In the genomic region with DNA sequence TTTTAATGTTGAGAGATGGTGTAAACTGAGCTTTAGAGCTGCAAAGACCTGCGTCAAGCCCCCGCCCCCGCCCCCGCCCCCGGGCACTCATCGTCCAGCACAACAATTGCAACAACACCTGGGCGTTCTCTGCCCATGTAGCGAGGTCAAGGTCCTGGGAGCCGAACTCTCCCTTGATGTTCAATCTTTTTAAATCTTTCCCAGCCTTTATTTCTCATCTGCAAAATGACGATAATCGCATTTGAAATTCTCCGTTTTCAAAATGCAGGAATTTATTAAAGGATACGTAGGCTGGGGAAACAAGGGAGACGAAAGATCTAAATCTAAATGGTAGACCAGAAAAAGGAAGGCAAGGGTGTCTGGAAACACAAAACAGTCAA, we compare ENCODE assay signal across 8 cellular contexts. TPM values are rescaled to one million over a fixed set of nuclear protein-coding genes. Genes with fewer than 3 reads are reported as not detected.
DNase-seq lines count a peak whose midpoint lies in the region; ATAC-seq, FAIRE-seq and TF ChIP-seq lines count a peak whose summit lies in the region.

No MANE protein-coding gene starts in this region.

- TF ChIP-seq RAD21 in HepG2 (CRISPR knock-in tag; IDR thresholded peaks at IDR 0.05), result 0 out of 2 replicates have a peak, but pooled peaks have one; percentile 19

- TF ChIP-seq CTCF in AG10803 (conservative IDR thresholded peaks at IDR 0.05; ENCODE audit: low read length) (no peak), mammary epithelial cell (conservative IDR thresholded peaks at IDR 0.05 in 1 of 2, IDR thresholded peaks at IDR 0.05 in 1 of 2; ENCODE audit: extremely low read depth in 1 of 2, insufficient read depth in 1 of 2, low read depth in 1 of 2, low read length in 2 of 2) (no peak), HepG2 (CRISPR knock-in tag; IDR thresholded peaks at IDR 0.05) (no peak), upper lobe of left lung (IDR thresholded peaks at IDR 0.05) (no peak)

- CTCF ChIA-PET in mammary epithelial cell (lab: Charles Lee; ENCODE audit: low non-redundant PET), result interaction anchor here (0.8 kb wide), 1 partner anchor 195 kb away, joined by 3 read pairs; no protein-coding TSS in a partner anchor
- CTCF ChIA-PET in HepG2 (lab: Yijun Ruan, JAX; ENCODE audit: low intra/inter-chr PET ratio, low total read pairs), result no interaction called here

- H4K20me1 ChIP-seq in mammary epithelial cell (ENCODE audit: insufficient read depth, low read length) (peaks cover 14% of the 10 kb centered on the region), HepG2 (ENCODE audit: insufficient read depth, low read length) (peaks cover 32% of the 10 kb centered on the region)

- dilution Hi-C loops in mammary epithelial cell (cut with HindIII; ENCODE audit: low sequenced_read_pairs), result no loop called here

- H3K36me3 ChIP-seq in mammary epithelial cell (ENCODE audit: insufficient read depth, low read length), result peaks cover 12% of the 10 kb centered on the region
- H3K36me3 ChIP-seq in HepG2 (replicated peaks in 1 of 2; ENCODE audit: control insufficient read depth in 1 of 2, insufficient read depth in 2 of 2, low read length in 2 of 2), result peaks cover 0 to 13% of the 10 kb centered on the region in 2 experiments; a peak in 2 of 5 replicates
- peaks cover 0 to 9% (median 1%) of the 10 kb centered on the region in 4 donors for H3K36me3 ChIP-seq in upper lobe of left lung

- peak overlapping the region; percentile 94 for H3K9ac ChIP-seq in mammary epithelial cell (ENCODE audit: insufficient read depth, low read length)
- H3K9ac ChIP-seq in HepG2 (ENCODE audit: insufficient read depth, low read depth, low read length), result peak overlapping the region; percentile 90

- H3K27me3 ChIP-seq in mammary epithelial cell (ENCODE audit: insufficient read depth, low read length) (no peaks in the 10 kb centered on the region), HepG2 (ENCODE audit: control insufficient read depth in 1 of 2, insufficient read depth in 2 of 2, low read length in 2 of 2) (peaks cover 0 to 5% of the 10 kb centered on the region in 2 experiments; a peak in 1 of 5 replicates), upper lobe of left lung (no peaks in the 10 kb centered on the region)

- BruUV-seq in mammary epithelial cell (replicated peaks; lab: Mats Ljungman, UMichigan) (TSS peak; percentile 75), HepG2 (replicated peaks; lab: Mats Ljungman, UMichigan) (TSS peak; percentile 84)

- TF ChIP-seq EP300 in HepG2 (IDR thresholded peaks at IDR 0.05; ENCODE audit: low read depth in 2 of 2, low read length in 2 of 2) (no peak), HepG2 (CRISPR knock-in tag; IDR thresholded peaks at IDR 0.05; ENCODE audit: borderline replicate concordance) (no peak), upper lobe of left lung (IDR thresholded peaks at IDR 0.05) (no peak)

- peaks cover 6% of the 10 kb centered on the region for H3K9me3 ChIP-seq in mammary epithelial cell (replicated peaks; ENCODE audit: insufficient read depth, low read length)
- no peaks in the 10 kb centered on the region for H3K9me3 ChIP-seq in HepG2 (ENCODE audit: low read length)
- no peaks in the 10 kb centered on the region for H3K9me3 ChIP-seq in upper lobe of left lung

- POLR2A ChIA-PET in HepG2 (lab: Yijun Ruan, JAX), result interaction anchor here (0.6 to 1.9 kb wide), 13 partner anchors 9 to 214 kb away, joined by 3 to 13 read pairs (median 4); a partner anchor contains a TSS

- H3K27ac ChIP-seq in mammary epithelial cell (ENCODE audit: insufficient read depth, low read depth, low read length) (peak overlapping the region; percentile 98), HepG2 (ENCODE audit: extremely low read length, insufficient read depth, low read length) (peak overlapping the region; percentile 94), upper lobe of left lung (peak overlapping the region; percentile 78 to 91 (median 84))

- peak overlapping the region; percentile 75 for H3K4me2 ChIP-seq in mammary epithelial cell (ENCODE audit: insufficient read depth, low read depth, low read length)
- peak overlapping the region; percentile 91 for H3K4me2 ChIP-seq in HepG2 (ENCODE audit: low read depth, low read length)

- ATAC-seq in GM18519 (IDR thresholded peaks at IDR 0.05; ENCODE audit: low FRiP score, unreplicated experiment) (peak; percentile 0), HepG2 (peak; percentile 41), upper lobe of left lung (ENCODE audit: low FRiP score in 2 of 2) (peak; percentile 25 to 60)

- intact Hi-C loops in mammary epithelial cell (cut with micrococcal nuclease), result loop anchor here (1.0 to 5.0 kb wide), 5 partner anchors 39 to 215 kb away; a partner anchor contains a TSS
- intact Hi-C loops in HepG2 (cut with micrococcal nuclease; ENCODE audit: unreplicated experiment), result loop anchor here (2.0 to 5.0 kb wide), 5 partner anchors 52 to 215 kb away; a partner anchor contains a TSS

- TF ChIP-seq POLR2A in HepG2 (IDR thresholded peaks at IDR 0.05; ENCODE audit: insufficient read depth in 1 of 2, low read depth in 2 of 2, low read length in 2 of 2), result no peak; a peak in 1 of 4 replicates
- TF ChIP-seq POLR2A in upper lobe of left lung (IDR thresholded peaks at IDR 0.05), result peak in 2 of 4 donors; percentile 17 to 18

- WGBS in mammary epithelial cell (ENCODE audit: low coverage, missing lambda C conversion rate), result 8% methylated on average over 7 of the region's 14 CpGs
- WGBS in HepG2 (ENCODE audit: low lambda C conversion rate), result 1% methylated on average over 14 of the region's 14 CpGs
- 0 to 1% methylated on average over 11 to 14 of the region's 14 CpGs for WGBS in upper lobe of left lung, 2 donors

- no peak for FAIRE-seq in HepG2 (lab: Jason Lieb, UNC)

- peaks cover 36% of the 10 kb centered on the region for H3K4me1 ChIP-seq in mammary epithelial cell (ENCODE audit: insufficient read depth, low read length)
- peaks cover 31% of the 10 kb centered on the region for H3K4me1 ChIP-seq in HepG2 (ENCODE audit: insufficient read depth, low read length)
- peaks cover 18 to 29% (median 25%) of the 10 kb centered on the region in 4 donors for H3K4me1 ChIP-seq in upper lobe of left lung

- H2AFZ ChIP-seq in mammary epithelial cell (ENCODE audit: low read depth, low read length) (no peak overlapping the region), HepG2 (ENCODE audit: low read length) (no peak overlapping the region)

- peak overlapping the region; percentile 78 for H3K4me3 ChIP-seq in AG10803 (ENCODE audit: low read length)
- peak overlapping the region; percentile 50 to 57 (median 50) for H3K4me3 ChIP-seq in mammary epithelial cell (replicated peaks in 1 of 3; ENCODE audit: insufficient read depth in 1 of 3, low read depth in 2 of 3, low read length in 3 of 3)
- peak overlapping the region; percentile 73 to 96 (median 87) for H3K4me3 ChIP-seq in HepG2 (replicated peaks in 1 of 3; ENCODE audit: insufficient read depth in 1 of 3, low read depth in 2 of 3, low read length in 3 of 3)
- H3K4me3 ChIP-seq in upper lobe of left lung, result peak overlapping the region; percentile 15 to 99 (median 80)

- in situ Hi-C loops in mammary epithelial cell (cut with MboI; ENCODE audit: low sequenced_read_pairs in 2 of 2), result loop anchor here (10.0 to 25.0 kb wide), 3 partner anchors 122 to 192 kb away; a partner anchor contains a TSS
- in situ Hi-C loops in HepG2 (cut with HindIII; ENCODE audit: extremely low pct_ligation_motif_present, low pct_unique_long_range_greater_than_20kb), result loop anchor here (5.0 kb wide), 1 partner anchor 120 kb away; a partner anchor contains a TSS

- H3K79me2 ChIP-seq in mammary epithelial cell (ENCODE audit: insufficient read depth, low read length) (peaks cover 44% of the 10 kb centered on the region), HepG2 (ENCODE audit: insufficient read depth, low read length) (peaks cover 51% of the 10 kb centered on the region)

- DNase-seq in AG10803 (ENCODE audit: low read depth) (peak; percentile 27), LHCN-M2 (ENCODE audit: low read depth) (peak; percentile 50), mammary epithelial cell (peak; percentile 50), HepG2 (ENCODE audit: low spot score) (peak; percentile 57), upper lobe of left lung (peak in 1 of 2 donors; percentile 66), Kasumi-1 (lab: John Stamatoyannopoulos, UW) (no peak), GDM1 (lab: John Stamatoyannopoulos, UW) (no peak)

RNA-seq across cellular contexts. Expression of a gene that starts 0.6 kb away (rescaled TPM):
- total RNA-seq in LHCN-M2 (2014; rRNA removed), result 70.5 and 74.1 TPM in 2 replicates
- 41.3 TPM for polyA plus RNA-seq in LHCN-M2 (2012)
- total RNA-seq in mammary epithelial cell, result 100 to 1,000 TPM; 284 to 459 TPM
- 248 TPM for polyA plus RNA-seq in mammary epithelial cell
- polyA minus RNA-seq in mammary epithelial cell, result 297 TPM
- total RNA-seq in HepG2 (2016; rRNA removed; fragmentation: Illumina TruSeq; extraction: Trizol), result 135 and 216 TPM in 2 replicates
- 56.7 and 57.3 TPM in 2 replicates for total RNA-seq in HepG2 (2016; cell fraction: cytosol; rRNA removed; fragmentation: Illumina TruSeq; extraction: Trizol; ENCODE audit: low read depth)
- 150 and 216 TPM in 2 replicates for total RNA-seq in HepG2 (2016; cell fraction: insoluble cytoplasmic fraction; rRNA removed; fragmentation: Illumina TruSeq; extraction: Trizol)
- 135 and 158 TPM in 2 replicates for total RNA-seq in HepG2 (2016; cell fraction: membrane; rRNA removed; fragmentation: Illumina TruSeq; extraction: Trizol)
- 178 and 218 TPM in 2 replicates for total RNA-seq in HepG2 (2016; cell fraction: nucleus; rRNA removed; fragmentation: Illumina TruSeq; extraction: Trizol)
- polyA plus RNA-seq in HepG2 (2011; rRNA removed), result 98.1 and 138 TPM in 2 replicates
- 48.1 and 138 TPM in 2 replicates for polyA plus RNA-seq in HepG2 (2011; cell fraction: cytosol; rRNA removed)
- polyA plus RNA-seq in HepG2 (2011; cell fraction: nucleus; rRNA removed), result 17.9 and 54.3 TPM in 2 replicates
- 175 and 202 TPM in 2 replicates for polyA plus RNA-seq in HepG2 (2012)
- polyA plus RNA-seq in HepG2 (2016; cell fraction: cytosol; fragmentation: Illumina TruSeq; extraction: Trizol; ENCODE audit: low read depth), result 23.5 and 27.9 TPM in 2 replicates
- polyA plus RNA-seq in HepG2 (2016; cell fraction: insoluble cytoplasmic fraction; fragmentation: Illumina TruSeq; extraction: Trizol; ENCODE audit: low read depth), result 109 and 119 TPM in 2 replicates
- polyA plus RNA-seq in HepG2 (2016; cell fraction: membrane; fragmentation: Illumina TruSeq; extraction: Trizol; ENCODE audit: low read depth), result 58.7 and 63.0 TPM in 2 replicates
- 234 and 249 TPM in 2 replicates for polyA plus RNA-seq in HepG2 (2016; cell fraction: nucleus; fragmentation: Illumina TruSeq; extraction: Trizol; ENCODE audit: insufficient read depth, low read depth)
- polyA minus RNA-seq in HepG2 (2011; rRNA and poly(A)+ RNA removed; ENCODE audit: low replicate concordance), result 11.4 and 32.9 TPM in 2 replicates
- 61.6 and 109 TPM in 2 replicates for polyA minus RNA-seq in HepG2 (2011; cell fraction: cytosol; rRNA and poly(A)+ RNA removed)
- 48.5 and 106 TPM in 2 replicates for polyA minus RNA-seq in HepG2 (2011; cell fraction: nucleus; rRNA and poly(A)+ RNA removed)
- 100 to 1,000 TPM in 4 of 6 donors, 10 to 100 TPM in 2; 21.0 to 193 (median 125) TPM for total RNA-seq in upper lobe of left lung

RNA-seq across cellular contexts. Expression of a gene that starts 52.0 kb away (rescaled TPM):
- total RNA-seq in LHCN-M2 (2014; rRNA removed) (2.3 and 3.6 TPM in 2 replicates), mammary epithelial cell (10 to 100 TPM; 10.0 to 19.8 TPM), HepG2 (2016; rRNA removed; fragmentation: Illumina TruSeq; extraction: Trizol) (94.9 and 268 TPM in 2 replicates), upper lobe of left lung (10 to 100 TPM in 5 of 6 donors, 1 to 10 TPM in 1; 4.2 to 53.7 (median 23.3) TPM)
- polyA plus RNA-seq in LHCN-M2 (2012), result 5.3 TPM
- polyA plus RNA-seq in mammary epithelial cell (8.3 TPM), HepG2 (2011; rRNA removed) (852 and 1,053 TPM in 2 replicates)
- polyA minus RNA-seq in mammary epithelial cell, result 3.9 TPM
- total RNA-seq in HepG2 (2016; cell fraction: cytosol; rRNA removed; fragmentation: Illumina TruSeq; extraction: Trizol; ENCODE audit: low read depth), result 17.2 and 19.0 TPM in 2 replicates
- total RNA-seq in HepG2 (2016; cell fraction: insoluble cytoplasmic fraction; rRNA removed; fragmentation: Illumina TruSeq; extraction: Trizol), result 102 and 257 TPM in 2 replicates
- total RNA-seq in HepG2 (2016; cell fraction: membrane; rRNA removed; fragmentation: Illumina TruSeq; extraction: Trizol), result 37.6 and 40.7 TPM in 2 replicates
- 175 and 228 TPM in 2 replicates for total RNA-seq in HepG2 (2016; cell fraction: nucleus; rRNA removed; fragmentation: Illumina TruSeq; extraction: Trizol)
- polyA plus RNA-seq in HepG2 (2011; cell fraction: cytosol; rRNA removed), result 598 and 914 TPM in 2 replicates
- 191 and 279 TPM in 2 replicates for polyA plus RNA-seq in HepG2 (2011; cell fraction: nucleus; rRNA removed)
- polyA plus RNA-seq in HepG2 (2012), result 606 and 622 TPM in 2 replicates
- 16.7 and 17.9 TPM in 2 replicates for polyA plus RNA-seq in HepG2 (2016; cell fraction: cytosol; fragmentation: Illumina TruSeq; extraction: Trizol; ENCODE audit: low read depth)
- 101 and 110 TPM in 2 replicates for polyA plus RNA-seq in HepG2 (2016; cell fraction: insoluble cytoplasmic fraction; fragmentation: Illumina TruSeq; extraction: Trizol; ENCODE audit: low read depth)
- polyA plus RNA-seq in HepG2 (2016; cell fraction: membrane; fragmentation: Illumina TruSeq; extraction: Trizol; ENCODE audit: low read depth), result 27.8 and 29.5 TPM in 2 replicates
- polyA plus RNA-seq in HepG2 (2016; cell fraction: nucleus; fragmentation: Illumina TruSeq; extraction: Trizol; ENCODE audit: insufficient read depth, low read depth), result 265 and 300 TPM in 2 replicates
- 2.0 and 450 TPM in 2 replicates for polyA minus RNA-seq in HepG2 (2011; rRNA and poly(A)+ RNA removed; ENCODE audit: low replicate concordance)
- 399 and 680 TPM in 2 replicates for polyA minus RNA-seq in HepG2 (2011; cell fraction: cytosol; rRNA and poly(A)+ RNA removed)
- 122 and 224 TPM in 2 replicates for polyA minus RNA-seq in HepG2 (2011; cell fraction: nucleus; rRNA and poly(A)+ RNA removed)

Comparison
In these comparisons a context has a peak if more than half of its experiments do, and no peak if none do; other contexts are left out.
1. DNase-seq: peak in AG10803 (single experiment), LHCN-M2 (single experiment), mammary epithelial cell (single experiment) and HepG2 (single experiment); none in Kasumi-1 (0 of 2) and GDM1 (single experiment).
2. Peak in every context shown above with its lines, with median percentiles within 50 percentile points of each other: H3K4me3 ChIP-seq, ATAC-seq and H3K27ac ChIP-seq.